Comparison of ENCODE assay signal across 30 cellular contexts in genomic region chr9:73264636-73265035, GRCh38.
A peak's percentile ranks its signal among the peaks of the same experiment; 100 is the strongest.
DNase-seq lines count a peak whose midpoint lies in the region; ATAC-seq, FAIRE-seq and TF ChIP-seq lines count a peak whose summit lies in the region.
"Had no signal": no experiment of that assay in that cellular context is flagged by ENCODE, and none has a peak within 500 bp of the region (broad histone marks: within the 10 kb centered on the region; RNA-seq: fewer than 3 reads in every experiment).

No MANE protein-coding gene starts in this region.

- no peaks in the 10 kb centered on the region for H3K27me3 ChIP-seq in mammary epithelial cell (ENCODE audit: insufficient read depth, low read length)
- no peaks in the 10 kb centered on the region for H3K27me3 ChIP-seq in breast epithelium
- no peaks in the 10 kb centered on the region for H3K27me3 ChIP-seq in K562 (ENCODE audit: control insufficient read depth in 2 of 2, insufficient read depth in 2 of 2, low read length in 2 of 2)
- no peaks in the 10 kb centered on the region for H3K27me3 ChIP-seq in body of pancreas
- H3K27me3 ChIP-seq in neuronal stem cell (ENCODE audit: control insufficient read depth in 3 of 3, insufficient read depth in 3 of 3, low read depth in 1 of 3, low read length in 3 of 3) = no peaks in the 10 kb centered on the region
- H3K27me3 ChIP-seq: SJSA1 had no signal

- dilution Hi-C loops in mammary epithelial cell (cut with HindIII; ENCODE audit: low sequenced_read_pairs) = no loop called here

- TF ChIP-seq POLR2A in breast epithelium (IDR thresholded peaks at IDR 0.05) (no peak), K562 (conservative IDR thresholded peaks at IDR 0.05) (no peak), body of pancreas (IDR thresholded peaks at IDR 0.05) (no peak)

- no peak for TF ChIP-seq EP300 in K562 (IDR thresholded peaks at IDR 0.05; ENCODE audit: low read length)

- H4K20me1 ChIP-seq in mammary epithelial cell (ENCODE audit: insufficient read depth, low read length) (no peaks in the 10 kb centered on the region), K562 (replicated peaks; ENCODE audit: control insufficient read depth, insufficient read depth, low read length) (no peaks in the 10 kb centered on the region)

- WGBS in mammary epithelial cell (ENCODE audit: low coverage, missing lambda C conversion rate) = 75% methylated on average over 4 of the region's 4 CpGs
- WGBS in K562 (ENCODE audit: insufficient coverage, low coverage, missing lambda C conversion rate) = 35% methylated on average over 4 of the region's 4 CpGs
- 75 to 79% methylated on average over 4 of the region's 4 CpGs for WGBS in body of pancreas, 2 donors
- no CpG with 5 or more reads among the region's 4 CpGs for WGBS in neuronal stem cell (ENCODE audit: extremely low coverage in 2 of 2, insufficient read length in 2 of 2, insufficient replicate concordance in 1 of 2), 2 donors

- no peak overlapping the region for H3K4me2 ChIP-seq in mammary epithelial cell (ENCODE audit: insufficient read depth, low read depth, low read length)
- H3K4me2 ChIP-seq in K562 (ENCODE audit: insufficient read depth, low read length) = no peak overlapping the region
- H3K4me2 ChIP-seq in neuronal stem cell (ENCODE audit: insufficient read depth, low read length, poor library complexity, severe bottlenecking) = no peak overlapping the region

- no peak overlapping the region for H2AFZ ChIP-seq in mammary epithelial cell (ENCODE audit: low read depth, low read length)
- no peak overlapping the region for H2AFZ ChIP-seq in K562 (ENCODE audit: low read depth, low read length)
- H2AFZ ChIP-seq in neuronal stem cell (ENCODE audit: low read length) = no peak overlapping the region

- no peak overlapping the region for H2BK120ac ChIP-seq in neuronal stem cell (ENCODE audit: low read depth, low read length)

- DNase-seq in mammary epithelial cell (peak; percentile 51), breast epithelium (ENCODE audit: low spot score in 2 of 2) (no peak), K562 (ENCODE audit: extremely low read depth in 1 of 4, low spot score in 3 of 4) (no peak), glomerular visceral epithelial cell (ENCODE audit: extremely low spot score) (peak; percentile 12), body of pancreas (no peak), neuronal stem cell (ENCODE audit: low spot score) (no peak), kidney (no peak)
- DNase-seq: CD8-positive, alpha-beta T cell; DMS 273 treated with DMSO at 0.1 percent for 48 hours; DMS79 treated with DMSO at 0.1 percent for 48 hours; HCEC 1CT; Kasumi-1; NCI-H1092 treated with DMSO at 0.1 percent for 48 hours; NCI-H1436; NCI-H187; NCI-H2081 treated with DMSO at 0.1 percent for 48 hours; NCI-H2171 treated with DMSO at 0.1 percent for 48 hours; NCI-H524; NCI-H774; PC-3; Right ventricle myocardium superior; RPMI8226 had no signal

- in situ Hi-C loops in mammary epithelial cell (cut with MboI; ENCODE audit: low sequenced_read_pairs in 2 of 2) (no loop called here), K562 (cut with MboI) (no loop called here)

- intact Hi-C loops in mammary epithelial cell (cut with micrococcal nuclease) (loop anchor here (10.0 kb wide), 1 partner anchor 740 kb away; no protein-coding TSS in a partner anchor), breast epithelium (cut with DNase I; ENCODE audit: low total_unique reads) (no loop called here), K562 (cut with micrococcal nuclease) (no loop called here), body of pancreas (cut with DNase I) (no loop called here), kidney (cut with DNase I) (no loop called here)

- H3K27ac ChIP-seq in mammary epithelial cell (ENCODE audit: insufficient read depth, low read depth, low read length) = no peak overlapping the region
- H3K27ac ChIP-seq in breast epithelium = no peak overlapping the region
- H3K27ac ChIP-seq in K562 (ENCODE audit: extremely low read depth, low read depth, low read length) = no peak overlapping the region
- no peak overlapping the region for H3K27ac ChIP-seq in body of pancreas
- no peak overlapping the region for H3K27ac ChIP-seq in neuronal stem cell (replicated peaks; ENCODE audit: low read length)
- no peak overlapping the region for H3K27ac ChIP-seq in kidney (ENCODE audit: low read depth in 2 of 2, low read length in 2 of 2)
- H3K27ac ChIP-seq: 22Rv1, C4-2B, HL-60, SJSA1 had no signal

- POLR2A ChIA-PET in K562 (lab: Yijun Ruan, JAX) = no interaction called here

- H3K9me1 ChIP-seq in K562 (ENCODE audit: control insufficient read depth, insufficient read depth, low read length) = no peaks in the 10 kb centered on the region

- H3K79me2 ChIP-seq in mammary epithelial cell (ENCODE audit: insufficient read depth, low read length) = no peaks in the 10 kb centered on the region
- no peaks in the 10 kb centered on the region for H3K79me2 ChIP-seq in K562 (ENCODE audit: control insufficient read depth, insufficient read depth, low read length)

- H3K36me3 ChIP-seq in mammary epithelial cell (ENCODE audit: insufficient read depth, low read length) = no peaks in the 10 kb centered on the region
- H3K36me3 ChIP-seq in breast epithelium = no peaks in the 10 kb centered on the region
- H3K36me3 ChIP-seq in K562 (ENCODE audit: control insufficient read depth, insufficient read depth, low read length) = no peaks in the 10 kb centered on the region
- H3K36me3 ChIP-seq in body of pancreas (replicated peaks in 1 of 2; ENCODE audit: insufficient read depth in 1 of 2, low read depth in 2 of 2) = no peaks in the 10 kb centered on the region
- H3K36me3 ChIP-seq in neuronal stem cell (replicated peaks in 1 of 2; ENCODE audit: control insufficient read depth in 2 of 2, insufficient read depth in 2 of 2, low read length in 2 of 2) = no peaks in the 10 kb centered on the region
- no peaks in the 10 kb centered on the region for H3K36me3 ChIP-seq in kidney (ENCODE audit: control insufficient read depth in 1 of 2, insufficient read depth in 2 of 2, low read length in 2 of 2)
- H3K36me3 ChIP-seq: SJSA1 had no signal

- FAIRE-seq in K562 (lab: Jason Lieb, UNC) (no peak), kidney (lab: Jason Lieb, UNC) (no peak)
- FAIRE-seq: GM12892, H1, HepG2 had no signal

- no peak overlapping the region for H2BK5ac ChIP-seq in neuronal stem cell (ENCODE audit: low read length)

- no peak overlapping the region for H3K23ac ChIP-seq in neuronal stem cell (ENCODE audit: low read depth, low read length, poor library complexity)

- H3K18ac ChIP-seq in neuronal stem cell (ENCODE audit: low read length) = no peak overlapping the region

- H4K91ac ChIP-seq in neuronal stem cell (ENCODE audit: low read depth, low read length, poor library complexity) = no peak overlapping the region

- H2AK5ac ChIP-seq in neuronal stem cell (ENCODE audit: low read depth, low read length) = no peak overlapping the region

- H3K79me1 ChIP-seq in neuronal stem cell (ENCODE audit: low read depth, low read length) = no peaks in the 10 kb centered on the region

- H3K9me3 ChIP-seq in mammary epithelial cell (replicated peaks; ENCODE audit: insufficient read depth, low read length) (no peaks in the 10 kb centered on the region), breast epithelium (no peaks in the 10 kb centered on the region), K562 (replicated peaks; ENCODE audit: control insufficient read depth, insufficient read depth, low read depth, low read length) (no peaks in the 10 kb centered on the region), body of pancreas (no peaks in the 10 kb centered on the region), neuronal stem cell (replicated peaks in 1 of 2; ENCODE audit: control insufficient read depth in 2 of 2, insufficient read depth in 1 of 2, low read depth in 1 of 2, low read length in 2 of 2) (peaks cover 5 to 13% of the 10 kb centered on the region in 2 donors), kidney (ENCODE audit: control insufficient read depth in 1 of 2, low read length in 2 of 2) (no peaks in the 10 kb centered on the region)
- H3K9me3 ChIP-seq: SJSA1 had no signal

- no peak overlapping the region for H3K4me3 ChIP-seq in mammary epithelial cell (replicated peaks in 1 of 3; ENCODE audit: insufficient read depth in 1 of 3, low read depth in 2 of 3, low read length in 3 of 3)
- H3K4me3 ChIP-seq in breast epithelium = no peak overlapping the region
- H3K4me3 ChIP-seq in K562 = no peak overlapping the region
- H3K4me3 ChIP-seq in body of pancreas = no peak overlapping the region
- H3K4me3 ChIP-seq in neuronal stem cell (ENCODE audit: low read length in 2 of 2) = no peak overlapping the region
- H3K4me3 ChIP-seq in kidney (ENCODE audit: low read length in 2 of 2) = no peak overlapping the region
- H3K4me3 ChIP-seq: SJSA1 had no signal

- CTCF ChIA-PET in mammary epithelial cell (lab: Charles Lee; ENCODE audit: low non-redundant PET) = interaction anchor here (0.5 kb wide), 1 partner anchor 22 kb away, joined by 4 read pairs; no protein-coding TSS in a partner anchor
- CTCF ChIA-PET in K562 (lab: Yijun Ruan, JAX; ENCODE audit: low intra/inter-chr PET ratio) = no interaction called here

- H3K14ac ChIP-seq in neuronal stem cell (ENCODE audit: low read length) = no peak overlapping the region

- H4K8ac ChIP-seq in neuronal stem cell (ENCODE audit: low read depth, low read length) = no peak overlapping the region

- H2BK15ac ChIP-seq in neuronal stem cell (ENCODE audit: low read length) = no peak overlapping the region

- BruUV-seq in mammary epithelial cell (replicated peaks; lab: Mats Ljungman, UMichigan) (no TSS peak), K562 (replicated peaks; lab: Mats Ljungman, UMichigan) (no TSS peak)

- H2BK12ac ChIP-seq in neuronal stem cell (ENCODE audit: low read length) = no peak overlapping the region

- no peak overlapping the region for H3K9ac ChIP-seq in mammary epithelial cell (ENCODE audit: insufficient read depth, low read length)
- H3K9ac ChIP-seq in K562 (ENCODE audit: insufficient read depth in 1 of 2, low read depth in 2 of 2, low read length in 2 of 2) = no peak overlapping the region
- no peak overlapping the region for H3K9ac ChIP-seq in neuronal stem cell (ENCODE audit: low read depth, low read length, poor library complexity)
- no peak overlapping the region for H3K9ac ChIP-seq in kidney (ENCODE audit: low read length in 2 of 2)

- no peak for TF ChIP-seq RAD21 in K562 (CRISPR knock-in tag; conservative IDR thresholded peaks at IDR 0.05 in 1 of 2, IDR thresholded peaks at IDR 0.05 in 1 of 2)

- H3K4ac ChIP-seq in neuronal stem cell (ENCODE audit: low read length) = no peak overlapping the region

- ATAC-seq in K562 (no peak), body of pancreas (no peak), HG03196 (IDR thresholded peaks at IDR 0.05; ENCODE audit: unreplicated experiment) (no peak)
- ATAC-seq: CD8-positive, alpha-beta T cell; HepG2; PC-3 had no signal

- TF ChIP-seq CTCF in mammary epithelial cell (conservative IDR thresholded peaks at IDR 0.05 in 1 of 2, IDR thresholded peaks at IDR 0.05 in 1 of 2; ENCODE audit: extremely low read depth in 1 of 2, insufficient read depth in 1 of 2, low read depth in 1 of 2, low read length in 2 of 2) (no peak), breast epithelium (IDR thresholded peaks at IDR 0.05) (no peak), K562 (IDR thresholded peaks at IDR 0.05 in 2 of 3, conservative IDR thresholded peaks at IDR 0.05 in 1 of 3; ENCODE audit: insufficient read depth in 2 of 3, low read depth in 1 of 3, low read length in 3 of 3) (no peak), body of pancreas (IDR thresholded peaks at IDR 0.05) (no peak), kidney (IDR thresholded peaks at IDR 0.05; ENCODE audit: borderline replicate concordance, extremely low read depth, insufficient read depth) (no peak)

- H3K4me1 ChIP-seq in mammary epithelial cell (ENCODE audit: insufficient read depth, low read length) (no peaks in the 10 kb centered on the region), breast epithelium (no peaks in the 10 kb centered on the region), K562 (replicated peaks in 1 of 2; ENCODE audit: control insufficient read depth in 2 of 2, insufficient read depth in 2 of 2, low read length in 2 of 2) (no peaks in the 10 kb centered on the region), body of pancreas (no peaks in the 10 kb centered on the region), neuronal stem cell (ENCODE audit: control insufficient read depth in 2 of 2, insufficient read depth in 1 of 2, low read depth in 1 of 2, low read length in 2 of 2) (no peaks in the 10 kb centered on the region), kidney (ENCODE audit: control insufficient read depth in 1 of 2, insufficient read depth in 1 of 2, low read depth in 1 of 2, low read length in 2 of 2) (no peaks in the 10 kb centered on the region)
- H3K4me1 ChIP-seq: SJSA1 had no signal

Comparison
In these comparisons a context has a peak if more than half of its experiments do, and no peak if none do; other contexts are left out.
1. DNase-seq: peak in mammary epithelial cell (single experiment) and glomerular visceral epithelial cell (single experiment); none in breast epithelium (0 of 2), K562 (0 of 4), body of pancreas (0 of 4), neuronal stem cell (single experiment) and kidney (single experiment).